19 cellular contexts compared by ENCODE assay signal in the genomic region with DNA sequence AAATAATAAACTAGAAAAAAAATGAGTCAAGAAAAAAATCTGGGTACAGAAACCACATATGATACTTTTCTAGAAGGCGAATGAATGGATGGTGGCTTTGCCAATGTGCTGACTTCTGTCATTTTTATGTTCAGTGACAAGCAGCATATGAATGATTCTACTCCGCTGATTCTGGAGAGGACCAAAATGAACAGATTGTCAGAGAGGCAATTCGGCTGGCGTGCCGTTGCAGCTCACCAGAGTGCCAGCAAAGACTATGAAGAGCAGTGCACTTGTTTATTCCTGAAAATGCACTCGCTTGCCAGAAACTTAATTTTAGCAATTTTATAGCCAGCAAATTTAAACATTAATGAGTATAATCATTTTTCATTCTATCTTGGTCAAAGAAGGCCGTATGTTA.
DNase-seq lines count a peak whose midpoint lies in the region; ATAC-seq, FAIRE-seq and TF ChIP-seq lines count a peak whose summit lies in the region.
"Had no signal": no experiment of that assay in that cellular context is flagged by ENCODE, and none has a peak within 500 bp of the region (broad histone marks: within the 10 kb centered on the region; RNA-seq: fewer than 3 reads in every experiment).

No MANE protein-coding gene starts in this region.

- H3K4me3 ChIP-seq in gastroesophageal sphincter = no peak overlapping the region
- H3K4me3 ChIP-seq: BLaER1 treated with 17β-estradiol and CSF1 and Interleukin-3, amounts not matched to agents 10 nM and 100 nM had no signal

- TF ChIP-seq POLR2A in gastroesophageal sphincter (IDR thresholded peaks at IDR 0.05) = no peak

- H3K27ac ChIP-seq in gastroesophageal sphincter = no peak overlapping the region
- H3K27ac ChIP-seq: BLaER1 treated with 17β-estradiol and CSF1 and Interleukin-3, amounts not matched to agents 10 nM and 100 nM; HL-60 had no signal

- FAIRE-seq in islet of Langerhans (lab: Jason Lieb, UNC) = peak; percentile 93
- FAIRE-seq: GM12891, GM19239, H1, HepG2 had no signal

- DNase-seq in NCI-H2171 treated with DMSO at 0.1 percent for 48 hours (lab: John Stamatoyannopoulos, UW) (peak; percentile 74), NCI-H2171 (lab: John Stamatoyannopoulos, UW) (no peak), NCI-H446 treated with DMSO at 0.1 percent for 48 hours (lab: John Stamatoyannopoulos, UW) (peak; percentile 93), NCI-H82 (lab: John Stamatoyannopoulos, UW) (no peak)
- DNase-seq: 8988T; CD8-positive, alpha-beta T cell; DMS153; DMS79 treated with DMSO at 0.1 percent for 48 hours; H9; KBM-7 had no signal

- ATAC-seq in gastroesophageal sphincter = no peak
- ATAC-seq in HG02678 (IDR thresholded peaks at IDR 0.05; ENCODE audit: unreplicated experiment) = no peak
- ATAC-seq: CD8-positive, alpha-beta T cell; HepG2 had no signal

- no peak for TF ChIP-seq CTCF in gastroesophageal sphincter (IDR thresholded peaks at IDR 0.05)

- TF ChIP-seq EP300 in gastroesophageal sphincter (IDR thresholded peaks at IDR 0.05) = no peak

- H3K9me3 ChIP-seq in gastroesophageal sphincter = no peaks in the 10 kb centered on the region

- no peaks in the 10 kb centered on the region for H3K27me3 ChIP-seq in gastroesophageal sphincter
- H3K27me3 ChIP-seq: BLaER1 treated with 17β-estradiol and CSF1 and Interleukin-3, amounts not matched to agents 10 nM and 100 nM had no signal

- 52 to 73% methylated on average over 7 of the region's 7 CpGs for WGBS in gastroesophageal sphincter (ENCODE audit: low coverage in 1 of 2), 2 donors

- no peaks in the 10 kb centered on the region for H3K36me3 ChIP-seq in gastroesophageal sphincter
- H3K36me3 ChIP-seq: BLaER1 treated with 17β-estradiol and CSF1 and Interleukin-3, amounts not matched to agents 10 nM and 100 nM had no signal

- H3K4me1 ChIP-seq in gastroesophageal sphincter = no peaks in the 10 kb centered on the region
- H3K4me1 ChIP-seq: BLaER1 treated with 17β-estradiol and CSF1 and Interleukin-3, amounts not matched to agents 10 nM and 100 nM had no signal

Comparison
In these comparisons a context has a peak if more than half of its experiments do, and no peak if none do; other contexts are left out.
1. DNase-seq: peak in NCI-H2171 treated with DMSO at 0.1 percent for 48 hours (single experiment) and NCI-H446 treated with DMSO at 0.1 percent for 48 hours (single experiment); none in NCI-H2171 (single experiment) and NCI-H82 (single experiment).